ENCODE assay signal across 15 cellular contexts in the genomic region with DNA sequence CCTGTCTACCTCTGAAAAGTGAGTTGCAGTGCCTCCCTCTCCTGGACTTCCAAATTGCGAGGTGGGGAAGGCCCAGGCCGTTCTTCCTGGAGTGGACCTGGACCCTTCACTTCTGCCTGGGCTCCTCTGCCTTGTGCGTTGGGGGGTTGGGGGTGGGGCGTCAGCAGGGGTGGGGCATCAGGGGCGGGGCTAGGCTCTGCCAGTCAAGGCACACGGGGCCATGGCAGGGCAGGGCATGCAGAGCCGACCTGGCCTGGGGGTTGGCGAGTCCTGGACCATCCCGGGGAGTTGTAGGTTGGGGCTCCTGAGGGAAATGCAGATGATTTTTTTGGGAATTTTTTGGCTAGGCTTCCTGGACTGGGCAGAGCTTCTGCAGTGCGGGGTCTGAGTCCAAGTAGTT.
DNase-seq lines count a peak whose midpoint lies in the region; ATAC-seq, FAIRE-seq and TF ChIP-seq lines count a peak whose summit lies in the region.
"Had no signal": no experiment of that assay in that cellular context is flagged by ENCODE, and none has a peak within 500 bp of the region (broad histone marks: within the 10 kb centered on the region; RNA-seq: fewer than 3 reads in every experiment).

No MANE protein-coding gene starts in this region.

- H2AFZ ChIP-seq in K562 (ENCODE audit: low read depth, low read length): no peak overlapping the region

- TF ChIP-seq POLR2A in K562 (conservative IDR thresholded peaks at IDR 0.05): no peak

- no peak overlapping the region for H3K4me3 ChIP-seq in CD4-positive, alpha-beta memory T cell (ENCODE audit: low read length in 2 of 2)
- H3K4me3 ChIP-seq in K562: no peak overlapping the region
- H3K4me3 ChIP-seq: vagina had no signal

- H3K9me3 ChIP-seq in CD4-positive, alpha-beta memory T cell (ENCODE audit: control insufficient read depth in 1 of 2, low read length in 2 of 2): peaks cover 0 to 12% of the 10 kb centered on the region in 2 donors
- H3K9me3 ChIP-seq in K562 (replicated peaks; ENCODE audit: control insufficient read depth, insufficient read depth, low read depth, low read length): peaks cover 8% of the 10 kb centered on the region
- H3K9me3 ChIP-seq: vagina had no signal

- 78% methylated on average over 4 of the region's 10 CpGs for WGBS in K562 (ENCODE audit: insufficient coverage, low coverage, missing lambda C conversion rate)

- H3K27me3 ChIP-seq in CD4-positive, alpha-beta memory T cell (ENCODE audit: insufficient read depth, low read length): no peaks in the 10 kb centered on the region
- H3K27me3 ChIP-seq in K562 (ENCODE audit: control insufficient read depth in 2 of 2, insufficient read depth in 2 of 2, low read length in 2 of 2): no peaks in the 10 kb centered on the region
- H3K27me3 ChIP-seq: vagina had no signal

- FAIRE-seq in K562 (lab: Jason Lieb, UNC): no peak
- FAIRE-seq: RCC 7860 had no signal

- DNase-seq in CD4-positive, alpha-beta memory T cell: no peak
- DNase-seq in K562 (ENCODE audit: extremely low read depth in 1 of 4, low spot score in 3 of 4) (peak in 3 of 4 experiments; percentile 32 to 46 (median 40)), NCI-H2081 (lab: John Stamatoyannopoulos, UW) (no peak), NCI-H345 treated with DMSO at 0.1 percent for 48 hours (lab: John Stamatoyannopoulos, UW; ENCODE audit: unreplicated experiment) (no peak), SHP77 treated with DMSO at 0.1 percent for 48 hours (lab: John Stamatoyannopoulos, UW) (no peak), NCI-H524 treated with DMSO at 0.1 percent for 48 hours (lab: John Stamatoyannopoulos, UW) (no peak)
- DNase-seq: amygdala, hippocampal formation, NCI-H187 had no signal

- peaks cover 0 to 29% (median 14%) of the 10 kb centered on the region in 8 donors for H3K9me3 Mint-ChIP-seq in CD4-positive, alpha-beta memory T cell

- no peak for TF ChIP-seq CTCF in K562 (IDR thresholded peaks at IDR 0.05 in 2 of 3, conservative IDR thresholded peaks at IDR 0.05 in 1 of 3; ENCODE audit: insufficient read depth in 2 of 3, low read depth in 1 of 3, low read length in 3 of 3)

- POLR2A ChIA-PET in CD4-positive, alpha-beta memory T cell (lab: Charles Lee; ENCODE audit: partially characterized antibody): no interaction called here
- POLR2A ChIA-PET in K562 (lab: Yijun Ruan, JAX): no interaction called here

- H3K27ac Mint-ChIP-seq in CD4-positive, alpha-beta memory T cell: peak overlapping the region in 5 of 7 donors; percentile 12 to 80 (median 48)
- H3K27ac Mint-ChIP-seq: mesothelial cell of epicardium had no signal

- no TSS peak for BruUV-seq in K562 (replicated peaks; lab: Mats Ljungman, UMichigan)

- H3K9ac ChIP-seq in K562 (ENCODE audit: insufficient read depth in 1 of 2, low read depth in 2 of 2, low read length in 2 of 2): peak overlapping the region in 1 of 2 experiments; percentile 24; a peak in 1 of 4 replicates

- in situ Hi-C loops in K562 (cut with MboI): no loop called here

- peaks cover 2% of the 10 kb centered on the region for H3K36me3 ChIP-seq in CD4-positive, alpha-beta memory T cell (ENCODE audit: insufficient read depth, low read length)
- H3K36me3 ChIP-seq in K562 (ENCODE audit: control insufficient read depth, insufficient read depth, low read length): peaks cover 15% of the 10 kb centered on the region; the same call in 2 of the 3 replicates
- H3K36me3 ChIP-seq: vagina had no signal

- H3K9me1 ChIP-seq in K562 (ENCODE audit: control insufficient read depth, insufficient read depth, low read length): no peaks in the 10 kb centered on the region

- TF ChIP-seq EP300 in K562 (IDR thresholded peaks at IDR 0.05; ENCODE audit: low read length): no peak

- peak; percentile 25 for ATAC-seq in GM18868 (IDR thresholded peaks at IDR 0.05; ENCODE audit: unreplicated experiment)
- peak; percentile 37 for ATAC-seq in HG02798 (IDR thresholded peaks at IDR 0.05; ENCODE audit: poor library complexity, unreplicated experiment)
- peak; percentile 64; the same call in 2 of the 3 replicates for ATAC-seq in K562

- H4K20me1 ChIP-seq in K562 (replicated peaks; ENCODE audit: control insufficient read depth, insufficient read depth, low read length): peaks cover 5% of the 10 kb centered on the region; the same call in 1 of the 2 replicates

- peaks cover 55% of the 10 kb centered on the region for H3K4me1 ChIP-seq in CD4-positive, alpha-beta memory T cell (ENCODE audit: insufficient read depth, low read length)
- peaks cover 6 to 22% of the 10 kb centered on the region in 2 experiments; a peak in 3 of 5 replicates for H3K4me1 ChIP-seq in K562 (replicated peaks in 1 of 2; ENCODE audit: control insufficient read depth in 2 of 2, insufficient read depth in 2 of 2, low read length in 2 of 2)

- peaks cover 73% of the 10 kb centered on the region for H3K79me2 ChIP-seq in K562 (ENCODE audit: control insufficient read depth, insufficient read depth, low read length)

- no peak overlapping the region for H3K4me2 ChIP-seq in K562 (ENCODE audit: insufficient read depth, low read length)

- TF ChIP-seq RAD21 in K562 (CRISPR knock-in tag; conservative IDR thresholded peaks at IDR 0.05 in 1 of 2, IDR thresholded peaks at IDR 0.05 in 1 of 2): no peak

- H3K27ac ChIP-seq in CD4-positive, alpha-beta memory T cell (ENCODE audit: low read depth, low read length): no peak overlapping the region
- H3K27ac ChIP-seq in K562 (ENCODE audit: extremely low read depth, low read depth, low read length): no peak overlapping the region
- H3K27ac ChIP-seq: vagina had no signal

- intact Hi-C loops in CD4-positive, alpha-beta memory T cell (cut with micrococcal nuclease): no loop called here
- intact Hi-C loops in K562 (cut with micrococcal nuclease): no loop called here

- H3K27me3 Mint-ChIP-seq in CD4-positive, alpha-beta memory T cell: no peaks in the 10 kb centered on the region

- H3K4me3 Mint-ChIP-seq in CD4-positive, alpha-beta memory T cell: peak overlapping the region in 7 of 8 donors; percentile 60 to 85 (median 83)
- H3K4me3 Mint-ChIP-seq: CD14-positive monocyte, mesothelial cell of epicardium had no signal

- H3K4me1 Mint-ChIP-seq in CD4-positive, alpha-beta memory T cell: peaks cover 28 to 68% (median 50%) of the 10 kb centered on the region in 4 donors

- CTCF ChIA-PET in CD4-positive, alpha-beta memory T cell (lab: Charles Lee; ENCODE audit: partially characterized antibody): no interaction called here
- CTCF ChIA-PET in K562 (lab: Yijun Ruan, JAX; ENCODE audit: low intra/inter-chr PET ratio): no interaction called here

- H3K36me3 Mint-ChIP-seq in CD4-positive, alpha-beta memory T cell: peaks cover 22 to 24% of the 10 kb centered on the region in 2 donors

TF ChIP-seq in K562, 482 proteins besides CTCF, POLR2A, EP300 and RAD21 (continues in another document):
- TF ChIP-seq, protein P1, sequence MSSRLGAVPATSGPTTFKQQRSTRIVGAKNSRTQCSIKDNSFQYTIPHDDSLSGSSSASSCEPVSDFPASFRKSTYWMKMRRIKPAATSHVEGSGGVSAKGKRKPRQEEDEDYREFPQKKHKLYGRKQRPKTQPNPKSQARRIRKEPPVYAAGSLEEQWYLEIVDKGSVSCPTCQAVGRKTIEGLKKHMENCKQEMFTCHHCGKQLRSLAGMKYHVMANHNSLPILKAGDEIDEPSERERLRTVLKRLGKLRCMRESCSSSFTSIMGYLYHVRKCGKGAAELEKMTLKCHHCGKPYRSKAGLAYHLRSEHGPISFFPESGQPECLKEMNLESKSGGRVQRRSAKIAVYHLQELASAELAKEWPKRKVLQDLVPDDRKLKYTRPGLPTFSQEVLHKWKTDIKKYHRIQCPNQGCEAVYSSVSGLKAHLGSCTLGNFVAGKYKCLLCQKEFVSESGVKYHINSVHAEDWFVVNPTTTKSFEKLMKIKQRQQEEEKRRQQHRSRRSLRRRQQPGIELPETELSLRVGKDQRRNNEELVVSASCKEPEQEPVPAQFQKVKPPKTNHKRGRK (tag; IDR thresholded peaks at IDR 0.05): no peak
- TF ChIP-seq, protein P2, sequence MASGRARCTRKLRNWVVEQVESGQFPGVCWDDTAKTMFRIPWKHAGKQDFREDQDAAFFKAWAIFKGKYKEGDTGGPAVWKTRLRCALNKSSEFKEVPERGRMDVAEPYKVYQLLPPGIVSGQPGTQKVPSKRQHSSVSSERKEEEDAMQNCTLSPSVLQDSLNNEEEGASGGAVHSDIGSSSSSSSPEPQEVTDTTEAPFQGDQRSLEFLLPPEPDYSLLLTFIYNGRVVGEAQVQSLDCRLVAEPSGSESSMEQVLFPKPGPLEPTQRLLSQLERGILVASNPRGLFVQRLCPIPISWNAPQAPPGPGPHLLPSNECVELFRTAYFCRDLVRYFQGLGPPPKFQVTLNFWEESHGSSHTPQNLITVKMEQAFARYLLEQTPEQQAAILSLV (tag; IDR thresholded peaks at IDR 0.05): no peak
- no peak for TF ChIP-seq YY1 (IDR thresholded peaks at IDR 0.05; ENCODE audit: borderline replicate concordance in 1 of 3, control insufficient read depth in 1 of 3, extremely low read depth in 1 of 3, insufficient read depth in 3 of 3, insufficient read length in 1 of 3, insufficient replicate concordance in 2 of 3, low read depth in 1 of 3, low read length in 2 of 3)
- no peak for TF ChIP-seq SNRNP70 (optimal IDR thresholded peaks at IDR 0.05; ENCODE audit: low read depth, low read length)
- TF ChIP-seq HNRNPLL (IDR thresholded peaks at IDR 0.05; ENCODE audit: low read depth, low read length, poor library complexity, severe bottlenecking): no peak
- TF ChIP-seq ZNF232 (CRISPR knock-in tag; IDR thresholded peaks at IDR 0.05): no peak
- TF ChIP-seq TCF3 (CRISPR knock-in tag; IDR thresholded peaks at IDR 0.05): no peak
- TF ChIP-seq, protein P3, sequence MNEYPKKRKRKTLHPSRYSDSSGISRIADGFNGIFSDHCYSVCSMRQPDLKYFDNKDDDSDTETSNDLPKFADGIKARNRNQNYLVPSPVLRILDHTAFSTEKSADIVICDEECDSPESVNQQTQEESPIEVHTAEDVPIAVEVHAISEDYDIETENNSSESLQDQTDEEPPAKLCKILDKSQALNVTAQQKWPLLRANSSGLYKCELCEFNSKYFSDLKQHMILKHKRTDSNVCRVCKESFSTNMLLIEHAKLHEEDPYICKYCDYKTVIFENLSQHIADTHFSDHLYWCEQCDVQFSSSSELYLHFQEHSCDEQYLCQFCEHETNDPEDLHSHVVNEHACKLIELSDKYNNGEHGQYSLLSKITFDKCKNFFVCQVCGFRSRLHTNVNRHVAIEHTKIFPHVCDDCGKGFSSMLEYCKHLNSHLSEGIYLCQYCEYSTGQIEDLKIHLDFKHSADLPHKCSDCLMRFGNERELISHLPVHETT (CRISPR knock-in tag; conservative IDR thresholded peaks at IDR 0.05 in 1 of 2, IDR thresholded peaks at IDR 0.05 in 1 of 2): no peak
- no peak for TF ChIP-seq CBX1 (IDR thresholded peaks at IDR 0.05; ENCODE audit: low read depth)
- TF ChIP-seq SAP30 (IDR thresholded peaks at IDR 0.05; ENCODE audit: borderline replicate concordance, insufficient read depth, low read depth, low read length, poor library complexity, severe bottlenecking): no peak

Comparison
In these comparisons a context has a peak if more than half of its experiments do, and no peak if none do; other contexts are left out.
1. DNase-seq: peak in K562 (3 of 4); none in CD4-positive, alpha-beta memory T cell (0 of 5), NCI-H2081 (0 of 2), NCI-H345 treated with DMSO at 0.1 percent for 48 hours (single experiment), SHP77 treated with DMSO at 0.1 percent for 48 hours (single experiment) and NCI-H524 treated with DMSO at 0.1 percent for 48 hours (single experiment).
2. Peak in every context shown above with its lines, with median percentiles within 50 percentile points of each other: ATAC-seq.